8 cellular contexts compared by ENCODE assay signal in genomic region chr6:31837612-31838553, GRCh38. TPM values are rescaled to one million over a fixed set of nuclear protein-coding genes. Genes with fewer than 3 reads are reported as not detected.
DNase-seq lines count a peak whose midpoint lies in the region; ATAC-seq and TF ChIP-seq lines count a peak whose summit lies in the region.

No MANE protein-coding gene starts in this region.

- DNase-seq in NB4 (ENCODE audit: low read depth) (peak; percentile 62), dorsolateral prefrontal cortex (no peak), OCI-M2 (lab: John Stamatoyannopoulos, UW; ENCODE audit: unreplicated experiment) (no peak), SHP77 (lab: John Stamatoyannopoulos, UW) (no peak), cortex of kidney (lab: John Stamatoyannopoulos, UW) (no peak)

- H3K27ac ChIP-seq in DOHH2 (ENCODE audit: low read depth, low read length) (peak overlapping the region; percentile 87), dorsolateral prefrontal cortex (peak overlapping the region in 22 of 59 donors; percentile 2 to 99 (median 79)), neutrophil (peak overlapping the region; percentile 52)

- intact Hi-C loops in dorsolateral prefrontal cortex (cut with DNase I): loop anchor here in 1 of 2 donors (10.0 kb wide), 1 partner anchor 293 kb away; the partner anchor contains the start of genes ATP6V1G2, DDX39B and NFKBIL1

- no peaks in the 10 kb centered on the region for H3K9me3 ChIP-seq in DOHH2 (ENCODE audit: control insufficient read depth, insufficient read depth, low read length)
- H3K9me3 ChIP-seq in neutrophil: no peaks in the 10 kb centered on the region

- H3K4me3 ChIP-seq in DOHH2 (ENCODE audit: low read length) (peak overlapping the region; percentile 93), NB4 (ENCODE audit: low read depth, low read length) (peak overlapping the region; percentile 98), dorsolateral prefrontal cortex (peak overlapping the region in 41 of 59 donors; percentile 1 to 100 (median 94)), neutrophil (ENCODE audit: low read depth in 1 of 2, low read length in 1 of 2) (no peak overlapping the region)

- no peaks in the 10 kb centered on the region for H3K9me2 ChIP-seq in DOHH2 (replicated peaks; ENCODE audit: control insufficient read depth, low read length)

- ATAC-seq in GM21390 (IDR thresholded peaks at IDR 0.05; ENCODE audit: unreplicated experiment): no peak

- H4K20me1 ChIP-seq in DOHH2 (ENCODE audit: control insufficient read depth, insufficient read depth, low read depth, low read length): peaks cover 23% of the 10 kb centered on the region

- H3K27me3 ChIP-seq in DOHH2 (ENCODE audit: control insufficient read depth, low read length) (no peaks in the 10 kb centered on the region; the same call in 1 of the 2 replicates), dorsolateral prefrontal cortex (no peaks in the 10 kb centered on the region), neutrophil (no peaks in the 10 kb centered on the region)

- H3K36me3 ChIP-seq in DOHH2 (ENCODE audit: control insufficient read depth, low read length): peaks cover 73% of the 10 kb centered on the region
- peaks cover 41% of the 10 kb centered on the region for H3K36me3 ChIP-seq in neutrophil

- H3K4me1 ChIP-seq in DOHH2 (ENCODE audit: control insufficient read depth, low read length) (peaks cover 41% of the 10 kb centered on the region), neutrophil (ENCODE audit: control insufficient read depth in 1 of 2, insufficient read depth in 1 of 2, low read depth in 1 of 2, low read length in 1 of 2) (peaks cover 45 to 48% of the 10 kb centered on the region in 2 experiments)

- H3F3A ChIP-seq in DOHH2 (ENCODE audit: control insufficient read depth, insufficient read depth): peaks cover 82% of the 10 kb centered on the region

- peaks cover 60% of the 10 kb centered on the region for H3K79me2 ChIP-seq in DOHH2 (ENCODE audit: control insufficient read depth, low read length)

- peak overlapping the region; percentile 88 for H3K4me2 ChIP-seq in DOHH2 (ENCODE audit: low read length)

- TF ChIP-seq CTCF in DOHH2 (IDR thresholded peaks at IDR 0.05; ENCODE audit: low read depth, low read length, poor library complexity, severe bottlenecking): no peak
- no peak for TF ChIP-seq CTCF in NB4 (IDR thresholded peaks at IDR 0.05; ENCODE audit: low read depth, low read length)
- TF ChIP-seq CTCF in dorsolateral prefrontal cortex (IDR thresholded peaks at IDR 0.05 in 54 of 56, conservative IDR thresholded peaks at IDR 0.05 in 2 of 56; ENCODE audit: low read depth in 1 of 56, partially characterized antibody in 56 of 56): no peak
- TF ChIP-seq CTCF in neutrophil (IDR thresholded peaks at IDR 0.05): no peak

- no peak for TF ChIP-seq POLR2A in NB4 (IDR thresholded peaks at IDR 0.05; ENCODE audit: extremely low read depth, insufficient read length)

RNA-seq across cellular contexts. Expression of gene HSPA1B, which starts 10.3 kb away (rescaled TPM):
- total RNA-seq in dorsolateral prefrontal cortex: 1,000 to 10,000 TPM in 12 of 120 experiments, 100 to 1,000 TPM in 108; 119 to 3,588 (median 260) TPM

RNA-seq across cellular contexts. Expression of gene HSPA1A, which starts 22.5 kb away (rescaled TPM):
- total RNA-seq in dorsolateral prefrontal cortex: 1,000 to 10,000 TPM in 12 of 120 experiments, 100 to 1,000 TPM in 96, 10 to 100 TPM in 12; 73.4 to 4,082 (median 220) TPM

RNA-seq across cellular contexts. Expression of gene HSPA1L, which starts 22.8 kb away (rescaled TPM):
- 10 to 100 TPM in 3 of 120 experiments, 1 to 10 TPM in 117; 3.0 to 12.0 (median 5.5) TPM for total RNA-seq in dorsolateral prefrontal cortex

RNA-seq across cellular contexts. Expression of gene NEU1, which starts 24.7 kb away (rescaled TPM):
- total RNA-seq in dorsolateral prefrontal cortex: 10 to 100 TPM; 16.0 to 38.4 (median 27.6) TPM

RNA-seq across cellular contexts. Expression of gene LSM2, which starts 31.1 kb away (rescaled TPM):
- total RNA-seq in dorsolateral prefrontal cortex: 10 to 100 TPM; 14.4 to 37.9 (median 25.8) TPM

Comparison
In these comparisons a context has a peak if more than half of its experiments do, and no peak if none do; other contexts are left out.
1. H3K4me3 ChIP-seq: peak in DOHH2 (single experiment), NB4 (single experiment) and dorsolateral prefrontal cortex (41 of 59); none in neutrophil (0 of 2).